18 cellular contexts compared by ENCODE assay signal in the genomic region with DNA sequence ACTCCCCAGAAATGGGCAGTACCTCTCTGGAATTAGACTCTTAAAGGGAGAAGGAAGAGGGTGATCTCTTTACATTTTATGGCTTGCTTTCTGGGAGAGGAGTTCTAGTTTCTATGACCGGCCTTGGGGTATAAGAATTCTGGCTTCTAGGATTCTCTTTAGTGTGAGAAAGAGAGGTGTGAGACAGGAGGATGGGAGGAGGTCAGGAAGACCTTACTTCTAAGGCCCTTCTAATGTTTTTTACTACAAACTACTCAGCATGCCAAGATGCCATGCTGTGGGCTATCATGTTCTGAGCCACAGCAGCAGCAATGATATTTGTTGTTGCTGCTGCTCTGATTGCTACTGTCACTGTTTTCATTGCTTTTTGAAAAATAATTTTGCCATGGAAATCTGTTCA.
DNase-seq lines count a peak whose midpoint lies in the region; FAIRE-seq and TF ChIP-seq lines count a peak whose summit lies in the region.
"Had no signal": no experiment of that assay in that cellular context is flagged by ENCODE, and none has a peak within 500 bp of the region (broad histone marks: within the 10 kb centered on the region; RNA-seq: fewer than 3 reads in every experiment).

No MANE protein-coding gene starts in this region.

- H4K20me1 ChIP-seq in H1 (replicated peaks in 1 of 2; ENCODE audit: control insufficient read depth in 1 of 2, insufficient read depth in 2 of 2, low read length in 2 of 2) (no peaks in the 10 kb centered on the region), PC-9 (ENCODE audit: insufficient read depth) (no peaks in the 10 kb centered on the region)
- H4K20me1 ChIP-seq: BLaER1 treated with 17β-estradiol and CSF1 and Interleukin-3, amounts not matched to agents 10 nM and 100 nM had no signal

- H3K56ac ChIP-seq in H1 (replicated peaks; ENCODE audit: insufficient read length, low read depth, low read length) = no peak overlapping the region

- H3K9ac ChIP-seq in HUES48 (ENCODE audit: low read depth, low read length) (no peak overlapping the region), H1 (replicated peaks in 1 of 4; ENCODE audit: extremely low read depth in 1 of 4, low read depth in 3 of 4, low read length in 3 of 4) (no peak overlapping the region), trophoblast cell (ENCODE audit: low read length) (no peak overlapping the region)
- H3K9ac ChIP-seq: BLaER1 treated with 17β-estradiol and CSF1 and Interleukin-3, amounts not matched to agents 10 nM and 100 nM had no signal

- no peak overlapping the region for H2BK15ac ChIP-seq in H1 (ENCODE audit: low read length)

- no TSS peak for BruUV-seq in PC-9 (replicated peaks; lab: Mats Ljungman, UMichigan)

- POLR2A ChIA-PET in H1 (lab: Charles Lee; ENCODE audit: partially characterized antibody) (no interaction called here), PC-9 (lab: Charles Lee; ENCODE audit: unreplicated experiment) (no interaction called here)

- H3K23me2 ChIP-seq in H1 (ENCODE audit: low read depth, low read length) = no peaks in the 10 kb centered on the region

- H3K23ac ChIP-seq in H1 (ENCODE audit: insufficient read length) (no peak overlapping the region), trophoblast cell (ENCODE audit: low read length) (no peak overlapping the region)

- H2BK5ac ChIP-seq in H1 (ENCODE audit: low read depth, low read length) (no peak overlapping the region), trophoblast cell (ENCODE audit: low read depth, low read length, poor library complexity) (no peak overlapping the region)

- H3K14ac ChIP-seq in H1 (ENCODE audit: insufficient read length) (no peak overlapping the region), trophoblast cell (ENCODE audit: low read length) (no peak overlapping the region)

- no peak overlapping the region for H3K18ac ChIP-seq in H1 (ENCODE audit: extremely low read depth, low read length)
- H3K18ac ChIP-seq in trophoblast cell (ENCODE audit: low read length) = no peak overlapping the region

- H3K9me3 ChIP-seq in HUES48 (ENCODE audit: control insufficient read depth, insufficient read depth, low read length) (no peaks in the 10 kb centered on the region), H1 (ENCODE audit: insufficient read depth in 2 of 2, low read depth in 1 of 2, low read length in 1 of 2) (no peaks in the 10 kb centered on the region), trophoblast cell (ENCODE audit: insufficient read depth, low read depth, low read length) (no peaks in the 10 kb centered on the region), PC-9 (ENCODE audit: insufficient read depth, low read depth) (no peaks in the 10 kb centered on the region)
- H3K9me3 ChIP-seq: BLaER1 treated with 17β-estradiol and CSF1 and Interleukin-3, amounts not matched to agents 10 nM and 100 nM had no signal

- H4K91ac ChIP-seq in H1 (replicated peaks; ENCODE audit: insufficient read length, low read length) = no peak overlapping the region
- H4K91ac ChIP-seq in trophoblast cell (ENCODE audit: low read depth, low read length) = no peak overlapping the region

- intact Hi-C loops in PC-9 (cut with micrococcal nuclease; ENCODE audit: unreplicated experiment) = no loop called here

- 92% methylated on average over 1 of the region's 1 CpG; no CpG with 5 or more reads in 1 of the 2 experiments for WGBS in H1 (ENCODE audit: extremely low coverage in 1 of 2, insufficient coverage in 1 of 2, insufficient read length in 1 of 2, insufficient replicate concordance in 2 of 2, low coverage in 1 of 2, low lambda C conversion rate in 2 of 2, missing lambda C conversion rate in 1 of 2), 2 experiments
- WGBS in trophoblast cell (ENCODE audit: extremely low coverage, insufficient coverage, insufficient read length) = no CpG with 5 or more reads among the region's 1 CpG

- peak overlapping the region; percentile 88 for H2AFZ ChIP-seq in H1 (ENCODE audit: low read length)
- H2AFZ ChIP-seq in trophoblast cell (ENCODE audit: insufficient read depth, low read length, poor library complexity) = no peak overlapping the region
- H2AFZ ChIP-seq in PC-9 = no peak overlapping the region

- no peak for FAIRE-seq in H1 (lab: Jason Lieb, UNC)
- FAIRE-seq: G401.6, GM12891, GM18507 had no signal

- CTCF ChIA-PET in H1 (lab: Charles Lee; ENCODE audit: partially characterized antibody) = no interaction called here
- CTCF ChIA-PET in PC-9 (lab: Charles Lee) = no interaction called here

- DNase-seq in ELF-1 (ENCODE audit: low read depth, low spot score) (peak; percentile 10), H1 (ENCODE audit: low read depth in 1 of 2, low spot score in 2 of 2) (no peak), trophoblast cell (no peak), PC-9 (no peak), T-helper 2 cell (no peak)
- DNase-seq: CD8-positive, alpha-beta T cell; COR-L47; DMS 273 treated with DMSO at 0.1 percent for 48 hours; DMS53; DND-41; EL; GOT3; H9 had no signal

- H2BK12ac ChIP-seq in H1 (ENCODE audit: low read depth, low read length) (no peak overlapping the region), trophoblast cell (ENCODE audit: low read length) (peak overlapping the region; percentile 17)

- H2BK120ac ChIP-seq in H1 (replicated peaks; ENCODE audit: low read depth, low read length) = no peak overlapping the region
- no peak overlapping the region for H2BK120ac ChIP-seq in trophoblast cell (ENCODE audit: insufficient read depth, low read length, poor library complexity)

- H3K4ac ChIP-seq in H1 (replicated peaks; ENCODE audit: insufficient read length, low read depth, low read length) (no peak overlapping the region), trophoblast cell (ENCODE audit: low read depth, low read length) (no peak overlapping the region)

- no peak overlapping the region for H2AK5ac ChIP-seq in H1 (ENCODE audit: low read depth, low read length)
- H2AK5ac ChIP-seq in trophoblast cell (ENCODE audit: low read length) = no peak overlapping the region

- no peak for TF ChIP-seq EP300 in H1 (IDR thresholded peaks at IDR 0.05; ENCODE audit: borderline replicate concordance in 1 of 2, low read depth in 2 of 2, low read length in 2 of 2)

- H3K4me3 ChIP-seq in HUES48 (ENCODE audit: low read depth, low read length) = no peak overlapping the region
- H3K4me3 ChIP-seq in H1 (ENCODE audit: extremely low read depth in 1 of 4, insufficient read depth in 2 of 4, low read depth in 3 of 4, low read length in 4 of 4) = no peak overlapping the region
- H3K4me3 ChIP-seq in trophoblast cell (ENCODE audit: low read depth, low read length) = no peak overlapping the region
- H3K4me3 ChIP-seq in PC-9 = no peak overlapping the region
- H3K4me3 ChIP-seq: BLaER1 treated with 17β-estradiol and CSF1 and Interleukin-3, amounts not matched to agents 10 nM and 100 nM had no signal

- H3K4me1 ChIP-seq in HUES48 (ENCODE audit: control insufficient read depth, insufficient read depth, low read length) (peaks cover 9% of the 10 kb centered on the region; the same call in 1 of the 2 replicates), H1 (replicated peaks in 1 of 4; ENCODE audit: control insufficient read depth in 3 of 4, insufficient read depth in 4 of 4, low read length in 3 of 4) (no peaks in the 10 kb centered on the region), trophoblast cell (ENCODE audit: control insufficient read depth in 1 of 2, insufficient read depth in 2 of 2, low read length in 2 of 2) (peaks cover 2% of the 10 kb centered on the region in 2 experiments), PC-9 (replicated peaks; ENCODE audit: insufficient read depth) (no peaks in the 10 kb centered on the region)
- H3K4me1 ChIP-seq: BLaER1 treated with 17β-estradiol and CSF1 and Interleukin-3, amounts not matched to agents 10 nM and 100 nM had no signal

- H3K27me3 ChIP-seq in HUES48 (ENCODE audit: control insufficient read depth, insufficient read depth, low read length) (no peaks in the 10 kb centered on the region), H1 (replicated peaks in 1 of 4; ENCODE audit: control insufficient read depth in 3 of 4, extremely low read depth in 1 of 4, insufficient read depth in 3 of 4, low read length in 3 of 4) (no peaks in the 10 kb centered on the region), trophoblast cell (ENCODE audit: insufficient read depth, low read length) (no peaks in the 10 kb centered on the region), PC-9 (ENCODE audit: insufficient read depth, low read depth) (no peaks in the 10 kb centered on the region)
- H3K27me3 ChIP-seq: BLaER1 treated with 17β-estradiol and CSF1 and Interleukin-3, amounts not matched to agents 10 nM and 100 nM had no signal

- no peaks in the 10 kb centered on the region for H3K9me2 ChIP-seq in PC-9 (ENCODE audit: insufficient read depth)

- no peak for TF ChIP-seq POLR2A in H1 (IDR thresholded peaks at IDR 0.05; ENCODE audit: control extremely low read depth in 1 of 2, low read depth in 2 of 2, low read length in 2 of 2)

- H3K79me2 ChIP-seq in H1 (ENCODE audit: control insufficient read depth in 1 of 2, insufficient read depth in 2 of 2, low read length in 2 of 2) = no peaks in the 10 kb centered on the region
- no peaks in the 10 kb centered on the region for H3K79me2 ChIP-seq in trophoblast cell (ENCODE audit: control insufficient read depth, insufficient read depth, low read length, poor library complexity)
- no peaks in the 10 kb centered on the region for H3K79me2 ChIP-seq in PC-9 (ENCODE audit: low read depth)

- H3K79me1 ChIP-seq in H1 (ENCODE audit: low read depth, low read length) = no peaks in the 10 kb centered on the region
- peaks cover 1% of the 10 kb centered on the region for H3K79me1 ChIP-seq in trophoblast cell (ENCODE audit: low read length)

- no peak for TF ChIP-seq CTCF in H1 (IDR thresholded peaks at IDR 0.05; ENCODE audit: control extremely low read depth in 1 of 3, insufficient read depth in 1 of 3, low read depth in 1 of 3, low read length in 3 of 3)
- no peak for TF ChIP-seq CTCF in PC-9 (conservative IDR thresholded peaks at IDR 0.05)

- H3K4me2 ChIP-seq in H1 (ENCODE audit: insufficient read depth in 1 of 2, low read depth in 2 of 2, low read length in 2 of 2) (no peak overlapping the region), trophoblast cell (ENCODE audit: low read length) (no peak overlapping the region), PC-9 (no peak overlapping the region)
- H3K4me2 ChIP-seq: BLaER1 treated with 17β-estradiol and CSF1 and Interleukin-3, amounts not matched to agents 10 nM and 100 nM had no signal

- H4K12ac ChIP-seq in trophoblast cell (ENCODE audit: low read depth, low read length) = no peak overlapping the region

- H4K8ac ChIP-seq in H1 (ENCODE audit: extremely low read depth, insufficient read depth, low read length) (no peak overlapping the region), trophoblast cell (ENCODE audit: low read depth, low read length) (no peak overlapping the region)

- H3K36me3 ChIP-seq in HUES48 (ENCODE audit: control insufficient read depth, insufficient read depth, low read length) (no peaks in the 10 kb centered on the region), H1 (ENCODE audit: control insufficient read depth in 2 of 4, insufficient read depth in 4 of 4, low read length in 3 of 4) (no peaks in the 10 kb centered on the region), trophoblast cell (ENCODE audit: control insufficient read depth in 1 of 2, insufficient read depth in 2 of 2, low read length in 2 of 2) (no peaks in the 10 kb centered on the region), PC-9 (ENCODE audit: low read depth) (no peaks in the 10 kb centered on the region)
- H3K36me3 ChIP-seq: BLaER1 treated with 17β-estradiol and CSF1 and Interleukin-3, amounts not matched to agents 10 nM and 100 nM had no signal

- no peak for TF ChIP-seq RAD21 in H1 (IDR thresholded peaks at IDR 0.05 in 1 of 2, conservative IDR thresholded peaks at IDR 0.05 in 1 of 2; ENCODE audit: low read depth in 2 of 2, low read length in 2 of 2)

- H2BK20ac ChIP-seq in H1 (ENCODE audit: low read length) = no peak overlapping the region

- no peak overlapping the region for H4K5ac ChIP-seq in H1 (ENCODE audit: insufficient read length, low read depth, low read length)

- H3K27ac ChIP-seq in HUES48 (ENCODE audit: low read depth, low read length) (peak overlapping the region; percentile 36), H1 (ENCODE audit: low read depth, low read length) (no peak overlapping the region), trophoblast cell (ENCODE audit: low read depth, low read length) (no peak overlapping the region), PC-9 (no peak overlapping the region)
- H3K27ac ChIP-seq: BLaER1 treated with 17β-estradiol and CSF1 and Interleukin-3, amounts not matched to agents 10 nM and 100 nM had no signal

- H3F3A ChIP-seq in PC-9 (ENCODE audit: insufficient read depth, low read depth) = no peaks in the 10 kb centered on the region
